31 cellular contexts compared by ENCODE assay signal in genomic region chr3:173819368-173819767, GRCh38.
"Had no signal": no experiment of that assay in that cellular context is flagged by ENCODE, and none has a peak within 500 bp of the region (broad histone marks: within the 10 kb centered on the region; RNA-seq: fewer than 3 reads in every experiment).

No MANE protein-coding gene starts in this region.

- H3K27me3 ChIP-seq: esophagus muscularis mucosa, heart right ventricle, neutrophil, ovary, right lobe of liver, stomach, thyroid gland, upper lobe of left lung, vagina had no signal

- H3K27ac ChIP-seq: esophagus muscularis mucosa, heart right ventricle, neutrophil, ovary, right lobe of liver, stomach, thyroid gland, upper lobe of left lung, vagina had no signal

- H3K4me3 Mint-ChIP-seq: activated CD8-positive, alpha-beta memory T cell treated with anti-CD3 and anti-CD28 coated beads, Interleukin-2, amount 10 ng/mL, durations not matched to agents 7 days and 5 days; activated CD8-positive, alpha-beta T cell treated with anti-CD3 and anti-CD28 coated beads, Interleukin-2, amount 10 ng/mL, durations not matched to agents 7 days and 5 days; activated naive CD8-positive, alpha-beta T cell; activated T-cell treated with anti-CD3 and anti-CD28 coated beads, Interleukin-2, amount 50 U/mL, for 72 hours; central memory CD8-positive, alpha-beta T cell; dendritic cell treated with granulocyte-macrophage colony-stimulating factor and Interleukin-4, amounts not matched to agents 40 ng/mL and 50 ng/mL, for 4 days; mesothelial cell of epicardium; naive B cell; nephron progenitor cell; stimulated activated effector memory CD8-positive, alpha-beta T cell treated with anti-CD3 and anti-CD28 coated beads, Interleukin-12 subunit alpha, Interleukin-12 subunit beta, amount 100 ng/mL, for 72 hours; T-helper 17 cell had no signal

- DNase-seq: activated CD4-positive, alpha-beta T cell treated with anti-CD3 and anti-CD28 coated beads, Interleukin-2, amount 50 U/mL, for 1 hour; activated CD8-positive, alpha-beta memory T cell treated with anti-CD3 and anti-CD28 coated beads, Interleukin-2, amount 10 ng/mL, durations not matched to agents 7 days and 5 days; activated CD8-positive, alpha-beta T cell treated with anti-CD3 and anti-CD28 coated beads, Interleukin-2, amount 10 ng/mL, durations not matched to agents 7 days and 5 days; activated naive CD4-positive, alpha-beta T cell treated with Interleukin-2 at 50 U/mL for 16 hours; activated T-cell treated with anti-CD3 and anti-CD28 coated beads, Interleukin-2, amount 50 U/mL, for 72 hours; anterior cingulate cortex; effector CD4-positive, alpha-beta T cell; foreskin melanocyte; heart right ventricle; left cardiac atrium; left ventricle myocardium superior; mammary epithelial cell; naive B cell; nephron progenitor cell; ovary; right lobe of liver; stimulated activated CD4-positive, alpha-beta T cell treated with anti-CD3 and anti-CD28 coated beads, Interleukin-4, amount 100 ng/mL, for 24 hours; stomach; T-helper 17 cell; T1000; thyroid gland had no signal

- H3K36me3 Mint-ChIP-seq: activated CD8-positive, alpha-beta memory T cell treated with anti-CD3 and anti-CD28 coated beads, Interleukin-2, amount 10 ng/mL, durations not matched to agents 7 days and 5 days; activated naive CD8-positive, alpha-beta T cell; mesothelial cell of epicardium; naive B cell; stimulated activated effector memory CD8-positive, alpha-beta T cell treated with anti-CD3 and anti-CD28 coated beads, Interleukin-12 subunit alpha, Interleukin-12 subunit beta, amount 100 ng/mL, for 72 hours had no signal

- H3K9me3 ChIP-seq: esophagus muscularis mucosa, heart right ventricle, neutrophil, ovary, right lobe of liver, stomach, thyroid gland, upper lobe of left lung, vagina had no signal

- H3K36me3 ChIP-seq: esophagus muscularis mucosa, heart right ventricle, neutrophil, ovary, right lobe of liver, stomach, thyroid gland, upper lobe of left lung, vagina had no signal

- H3K4me1 Mint-ChIP-seq: activated CD8-positive, alpha-beta memory T cell treated with anti-CD3 and anti-CD28 coated beads, Interleukin-2, amount 10 ng/mL, durations not matched to agents 7 days and 5 days; central memory CD8-positive, alpha-beta T cell; mesothelial cell of epicardium; naive B cell; stimulated activated effector memory CD8-positive, alpha-beta T cell treated with anti-CD3 and anti-CD28 coated beads, Interleukin-12 subunit alpha, Interleukin-12 subunit beta, amount 100 ng/mL, for 72 hours; T-helper 17 cell had no signal

- H3K4me1 ChIP-seq: esophagus muscularis mucosa, heart right ventricle, right lobe of liver, stomach, thyroid gland, upper lobe of left lung, vagina had no signal

- H3K27ac Mint-ChIP-seq: activated CD8-positive, alpha-beta memory T cell treated with anti-CD3 and anti-CD28 coated beads, Interleukin-2, amount 10 ng/mL, durations not matched to agents 7 days and 5 days; activated CD8-positive, alpha-beta T cell treated with anti-CD3 and anti-CD28 coated beads, Interleukin-2, amount 10 ng/mL, durations not matched to agents 7 days and 5 days; activated naive CD8-positive, alpha-beta T cell; activated T-cell treated with anti-CD3 and anti-CD28 coated beads, Interleukin-2, amount 50 U/mL, for 72 hours; dendritic cell treated with granulocyte-macrophage colony-stimulating factor and Interleukin-4, amounts not matched to agents 40 ng/mL and 50 ng/mL, for 4 days; mesothelial cell of epicardium; naive B cell; nephron progenitor cell; progenitor cell of endocrine pancreas; stimulated activated effector memory CD8-positive, alpha-beta T cell treated with anti-CD3 and anti-CD28 coated beads, Interleukin-12 subunit alpha, Interleukin-12 subunit beta, amount 100 ng/mL, for 72 hours; T-helper 17 cell had no signal

- ATAC-seq: activated CD8-positive, alpha-beta memory T cell treated with anti-CD3 and anti-CD28 coated beads, Interleukin-2, amount 10 ng/mL, durations not matched to agents 7 days and 5 days; activated CD8-positive, alpha-beta T cell treated with anti-CD3 and anti-CD28 coated beads, Interleukin-2, amount 10 ng/mL, durations not matched to agents 7 days and 5 days; activated T-cell treated with anti-CD3 and anti-CD28 coated beads, Interleukin-2, amount 50 U/mL, for 72 hours; heart right ventricle; left cardiac atrium; left ventricle myocardium superior; right lobe of liver; stimulated activated effector memory CD8-positive, alpha-beta T cell treated with anti-CD3 and anti-CD28 coated beads, Interleukin-12 subunit alpha, Interleukin-12 subunit beta, amount 100 ng/mL, for 72 hours; T-helper 17 cell had no signal

- H3K9me3 Mint-ChIP-seq: mesothelial cell of epicardium, nephron progenitor cell had no signal

- H3K27me3 Mint-ChIP-seq: activated CD8-positive, alpha-beta memory T cell treated with anti-CD3 and anti-CD28 coated beads, Interleukin-2, amount 10 ng/mL, durations not matched to agents 7 days and 5 days; activated naive CD8-positive, alpha-beta T cell; central memory CD8-positive, alpha-beta T cell; dendritic cell treated with granulocyte-macrophage colony-stimulating factor and Interleukin-4, amounts not matched to agents 40 ng/mL and 50 ng/mL, for 4 days; naive B cell; progenitor cell of endocrine pancreas; T-helper 17 cell had no signal

- H3K4me3 ChIP-seq: esophagus muscularis mucosa, heart right ventricle, ovary, right lobe of liver, stomach, thyroid gland, upper lobe of left lung, vagina had no signal
